Comparison of ENCODE assay signal across 19 cellular contexts in the genomic region with DNA sequence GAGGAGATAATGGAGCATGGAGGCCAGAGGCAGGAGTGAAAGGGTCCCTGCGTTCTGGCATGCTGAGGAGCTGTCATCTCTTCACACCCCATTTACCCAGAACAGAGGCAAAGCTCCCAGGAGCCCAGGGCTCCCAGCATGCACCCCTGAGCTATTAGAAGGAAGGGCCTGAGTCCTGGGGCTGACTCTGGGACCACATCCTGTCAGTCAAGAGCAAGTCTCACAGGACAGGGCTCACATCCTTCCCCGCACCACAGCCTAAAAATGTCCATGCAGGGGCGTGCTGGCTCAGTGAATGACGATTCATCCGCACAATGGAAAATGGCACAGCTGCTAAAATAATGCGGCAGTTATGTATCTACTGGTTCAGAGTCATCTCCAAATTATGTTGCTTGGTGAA. TPM values are rescaled to one million over a fixed set of nuclear protein-coding genes. Genes with fewer than 3 reads are reported as not detected.
A peak's percentile ranks its signal among the peaks of the same experiment; 100 is the strongest.
DNase-seq lines count a peak whose midpoint lies in the region; TF ChIP-seq lines count a peak whose summit lies in the region.
"Had no signal": no experiment of that assay in that cellular context is flagged by ENCODE, and none has a peak within 500 bp of the region (broad histone marks: within the 10 kb centered on the region; RNA-seq: fewer than 3 reads in every experiment).

No MANE protein-coding gene starts in this region.

- TF ChIP-seq CTCF in HEK293 (tag by site-specific recombination; IDR thresholded peaks at IDR 0.05) (no peak), HFFc6 (IDR thresholded peaks at IDR 0.05) (no peak)

- CTCF ChIA-PET in HEK293 (lab: Yijun Ruan, JAX), result no interaction called here

- no peak overlapping the region for H3K4me3 Mint-ChIP-seq in HFFc6
- H3K4me3 Mint-ChIP-seq: activated CD4-positive, alpha-beta T cell treated with anti-CD3 and anti-CD28 coated beads for 36 hours; activated T-cell treated with anti-CD3 and anti-CD28 coated beads, Interleukin-2, amount 50 U/mL, for 4 hours; memory B cell; T-helper 17 cell had no signal

- POLR2A ChIA-PET in HEK293 (lab: Yijun Ruan, JAX), result no interaction called here

- peaks cover 39% of the 10 kb centered on the region for H3K4me1 Mint-ChIP-seq in HFFc6 (ENCODE audit: low read depth)
- H3K4me1 Mint-ChIP-seq: activated CD4-positive, alpha-beta T cell treated with anti-CD3 and anti-CD28 coated beads for 36 hours; memory B cell; T-helper 17 cell had no signal

- no peaks in the 10 kb centered on the region for H3K36me3 Mint-ChIP-seq in HFFc6 (ENCODE audit: low read depth)
- H3K36me3 Mint-ChIP-seq: memory B cell had no signal

- DNase-seq in EH (ENCODE audit: low read depth), result peak; percentile 34
- DNase-seq in RKO (ENCODE audit: low spot score), result peak; percentile 10
- DNase-seq in middle frontal gyrus (ENCODE audit: extremely low spot score, low spot score), result peak; percentile 43
- DNase-seq in activated gamma-delta T cell treated with Interleukin-2 at 50 U/mL for 16 hours, result no peak
- DNase-seq in stimulated activated naive CD4-positive, alpha-beta T cell treated with Interleukin-2 at 50 U/mL for 16 hours (lab: John Stamatoyannopoulos, UW), result no peak
- DNase-seq in HK-2 (ENCODE audit: unreplicated experiment), result no peak
- no peak for DNase-seq in HFFc6
- DNase-seq: activated CD4-positive, alpha-beta T cell treated with anti-CD3 and anti-CD28 coated beads for 36 hours; activated T-cell treated with anti-CD3 and anti-CD28 coated beads, Interleukin-2, amount 50 U/mL, for 4 hours; dermis blood vessel endothelial cell; DMS153; NCI-H1092 treated with DMSO at 0.1 percent for 48 hours; NCI-H446 treated with DMSO at 0.1 percent for 48 hours; pancreas; T-helper 17 cell; upper lobe of right lung had no signal

- H3K4me3 ChIP-seq in HEK293 (ENCODE audit: low read depth, low read length), result no peak overlapping the region
- H3K4me3 ChIP-seq: pancreas, upper lobe of right lung had no signal

- H3K9me3 Mint-ChIP-seq in HFFc6, result no peaks in the 10 kb centered on the region
- H3K9me3 Mint-ChIP-seq: activated T-cell treated with anti-CD3 and anti-CD28 coated beads, Interleukin-2, amount 50 U/mL, for 4 hours; memory B cell had no signal

- H3K27ac Mint-ChIP-seq in HFFc6, result no peak overlapping the region
- H3K27ac Mint-ChIP-seq: activated CD4-positive, alpha-beta T cell treated with anti-CD3 and anti-CD28 coated beads for 36 hours; memory B cell; T-helper 17 cell had no signal

- no peaks in the 10 kb centered on the region for H3K36me3 ChIP-seq in HEK293 (ENCODE audit: control insufficient read depth in 2 of 2, insufficient read depth in 1 of 2, low read length in 2 of 2)
- H3K36me3 ChIP-seq: pancreas, upper lobe of right lung had no signal

- no peaks in the 10 kb centered on the region for H3K4me1 ChIP-seq in HEK293 (ENCODE audit: control insufficient read depth, insufficient read depth, low read length)
- H3K4me1 ChIP-seq: pancreas, upper lobe of right lung had no signal

- H3K9me3 ChIP-seq in HEK293 (ENCODE audit: control insufficient read depth, insufficient read depth, low read depth, low read length), result no peaks in the 10 kb centered on the region
- H3K9me3 ChIP-seq: pancreas, upper lobe of right lung had no signal

- peaks cover 2% of the 10 kb centered on the region; the same call in 1 of the 2 replicates for H3K27me3 Mint-ChIP-seq in HFFc6 (ENCODE audit: insufficient read depth)
- H3K27me3 Mint-ChIP-seq: activated CD4-positive, alpha-beta T cell treated with anti-CD3 and anti-CD28 coated beads for 36 hours had no signal

- H3K27ac ChIP-seq in HEK293 (ENCODE audit: extremely low read depth, low read depth, low read length), result no peak overlapping the region
- H3K27ac ChIP-seq: pancreas, RWPE1, upper lobe of right lung had no signal

TF ChIP-seq in HEK293, 187 proteins besides CTCF, POLR2A, EP300 and RAD21:
- TF ChIP-seq, protein P1, sequence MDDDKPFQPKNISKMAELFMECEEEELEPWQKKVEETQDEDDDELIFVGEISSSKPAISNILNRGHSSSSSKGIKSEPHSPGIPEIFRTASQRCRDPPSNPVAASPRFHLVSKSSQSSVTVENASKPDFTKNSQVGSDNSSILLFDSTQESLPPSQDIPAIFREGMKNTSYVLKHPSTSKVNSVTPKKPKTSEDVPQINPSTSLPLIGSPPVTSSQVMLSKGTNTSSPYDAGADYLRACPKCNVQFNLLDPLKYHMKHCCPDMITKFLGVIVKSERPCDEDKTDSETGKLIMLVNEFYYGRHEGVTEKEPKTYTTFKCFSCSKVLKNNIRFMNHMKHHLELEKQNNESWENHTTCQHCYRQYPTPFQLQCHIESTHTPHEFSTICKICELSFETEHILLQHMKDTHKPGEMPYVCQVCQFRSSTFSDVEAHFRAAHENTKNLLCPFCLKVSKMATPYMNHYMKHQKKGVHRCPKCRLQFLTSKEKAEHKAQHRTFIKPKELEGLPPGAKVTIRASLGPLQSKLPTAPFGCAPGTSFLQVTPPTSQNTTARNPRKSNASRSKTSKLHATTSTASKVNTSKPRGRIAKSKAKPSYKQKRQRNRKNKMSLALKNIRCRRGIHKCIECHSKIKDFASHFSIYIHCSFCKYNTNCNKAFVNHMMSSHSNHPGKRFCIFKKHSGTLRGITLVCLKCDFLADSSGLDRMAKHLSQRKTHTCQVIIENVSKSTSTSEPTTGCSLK (tag by site-specific recombination; IDR thresholded peaks at IDR 0.05), result no peak
- 0 out of 2 replicates have a peak, but pooled peaks have one; percentile 2 for TF ChIP-seq ZBTB17 (tag by site-specific recombination; IDR thresholded peaks at IDR 0.05)
- TF ChIP-seq SP7 (tag by site-specific recombination; IDR thresholded peaks at IDR 0.05), result no peak
- TF ChIP-seq ZIC2 (tag by site-specific recombination; IDR thresholded peaks at IDR 0.05), result peak; percentile 98
- TF ChIP-seq ZNF473 (tag by site-specific recombination; IDR thresholded peaks at IDR 0.05), result no peak
- TF ChIP-seq, protein P2, sequence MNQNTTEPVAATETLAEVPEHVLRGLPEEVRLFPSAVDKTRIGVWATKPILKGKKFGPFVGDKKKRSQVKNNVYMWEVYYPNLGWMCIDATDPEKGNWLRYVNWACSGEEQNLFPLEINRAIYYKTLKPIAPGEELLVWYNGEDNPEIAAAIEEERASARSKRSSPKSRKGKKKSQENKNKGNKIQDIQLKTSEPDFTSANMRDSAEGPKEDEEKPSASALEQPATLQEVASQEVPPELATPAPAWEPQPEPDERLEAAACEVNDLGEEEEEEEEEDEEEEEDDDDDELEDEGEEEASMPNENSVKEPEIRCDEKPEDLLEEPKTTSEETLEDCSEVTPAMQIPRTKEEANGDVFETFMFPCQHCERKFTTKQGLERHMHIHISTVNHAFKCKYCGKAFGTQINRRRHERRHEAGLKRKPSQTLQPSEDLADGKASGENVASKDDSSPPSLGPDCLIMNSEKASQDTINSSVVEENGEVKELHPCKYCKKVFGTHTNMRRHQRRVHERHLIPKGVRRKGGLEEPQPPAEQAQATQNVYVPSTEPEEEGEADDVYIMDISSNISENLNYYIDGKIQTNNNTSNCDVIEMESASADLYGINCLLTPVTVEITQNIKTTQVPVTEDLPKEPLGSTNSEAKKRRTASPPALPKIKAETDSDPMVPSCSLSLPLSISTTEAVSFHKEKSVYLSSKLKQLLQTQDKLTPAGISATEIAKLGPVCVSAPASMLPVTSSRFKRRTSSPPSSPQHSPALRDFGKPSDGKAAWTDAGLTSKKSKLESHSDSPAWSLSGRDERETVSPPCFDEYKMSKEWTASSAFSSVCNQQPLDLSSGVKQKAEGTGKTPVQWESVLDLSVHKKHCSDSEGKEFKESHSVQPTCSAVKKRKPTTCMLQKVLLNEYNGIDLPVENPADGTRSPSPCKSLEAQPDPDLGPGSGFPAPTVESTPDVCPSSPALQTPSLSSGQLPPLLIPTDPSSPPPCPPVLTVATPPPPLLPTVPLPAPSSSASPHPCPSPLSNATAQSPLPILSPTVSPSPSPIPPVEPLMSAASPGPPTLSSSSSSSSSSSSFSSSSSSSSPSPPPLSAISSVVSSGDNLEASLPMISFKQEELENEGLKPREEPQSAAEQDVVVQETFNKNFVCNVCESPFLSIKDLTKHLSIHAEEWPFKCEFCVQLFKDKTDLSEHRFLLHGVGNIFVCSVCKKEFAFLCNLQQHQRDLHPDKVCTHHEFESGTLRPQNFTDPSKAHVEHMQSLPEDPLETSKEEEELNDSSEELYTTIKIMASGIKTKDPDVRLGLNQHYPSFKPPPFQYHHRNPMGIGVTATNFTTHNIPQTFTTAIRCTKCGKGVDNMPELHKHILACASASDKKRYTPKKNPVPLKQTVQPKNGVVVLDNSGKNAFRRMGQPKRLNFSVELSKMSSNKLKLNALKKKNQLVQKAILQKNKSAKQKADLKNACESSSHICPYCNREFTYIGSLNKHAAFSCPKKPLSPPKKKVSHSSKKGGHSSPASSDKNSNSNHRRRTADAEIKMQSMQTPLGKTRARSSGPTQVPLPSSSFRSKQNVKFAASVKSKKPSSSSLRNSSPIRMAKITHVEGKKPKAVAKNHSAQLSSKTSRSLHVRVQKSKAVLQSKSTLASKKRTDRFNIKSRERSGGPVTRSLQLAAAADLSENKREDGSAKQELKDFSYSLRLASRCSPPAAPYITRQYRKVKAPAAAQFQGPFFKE (tag by site-specific recombination; IDR thresholded peaks at IDR 0.05; ENCODE audit: borderline replicate concordance), result no peak
- no peak for TF ChIP-seq KLF10 (tag by site-specific recombination; IDR thresholded peaks at IDR 0.05)

RNA-seq across cellular contexts. Expression of a gene that starts 31.4 kb away (rescaled TPM):
- total RNA-seq in HFFc6 (2021; fragmentation: NEBNext Ultra II Directional; extraction: Animal tissue kit (Norgen Biotek cat#: 25700)), result under 1 TPM; 0.09 to 0.64 (median 0.18) TPM
- total RNA-seq: activated CD4-positive, alpha-beta T cell treated with anti-CD3 and anti-CD28 coated beads for 36 hours; activated T-cell treated with anti-CD3 and anti-CD28 coated beads, Interleukin-2, amount 50 U/mL, for 4 hours; dermis blood vessel endothelial cell; T-helper 17 cell had no signal

RNA-seq across cellular contexts. Expression of a gene that starts 44.6 kb away (rescaled TPM):
- 1 to 10 TPM; 4.6 to 6.7 (median 4.9) TPM for total RNA-seq in HFFc6 (2021; fragmentation: NEBNext Ultra II Directional; extraction: Animal tissue kit (Norgen Biotek cat#: 25700))
- total RNA-seq: activated CD4-positive, alpha-beta T cell treated with anti-CD3 and anti-CD28 coated beads for 36 hours; activated T-cell treated with anti-CD3 and anti-CD28 coated beads, Interleukin-2, amount 50 U/mL, for 4 hours; T-helper 17 cell had no signal

Comparison
In these comparisons a context has a peak if more than half of its experiments do, and no peak if none do; other contexts are left out.
1. DNase-seq: peak in EH (single experiment), RKO (single experiment) and middle frontal gyrus (single experiment); none in activated gamma-delta T cell treated with Interleukin-2 at 50 U/mL for 16 hours (single experiment), stimulated activated naive CD4-positive, alpha-beta T cell treated with Interleukin-2 at 50 U/mL for 16 hours (single experiment), HK-2 (single experiment) and HFFc6 (single experiment).